20 cellular contexts compared by ENCODE assay signal in genomic region chr19:35859414-35859813, GRCh38. TPM values are rescaled to one million over a fixed set of nuclear protein-coding genes. Genes with fewer than 3 reads are reported as not detected.
DNase-seq lines count a peak whose midpoint lies in the region; ATAC-seq and TF ChIP-seq lines count a peak whose summit lies in the region.
"Had no signal": no experiment of that assay in that cellular context is flagged by ENCODE, and none has a peak within 500 bp of the region (broad histone marks: within the 10 kb centered on the region; RNA-seq: fewer than 3 reads in every experiment).

No MANE protein-coding gene starts in this region.

- no peak for ATAC-seq in HG03097 (IDR thresholded peaks at IDR 0.05; ENCODE audit: low FRiP score, unreplicated experiment)
- ATAC-seq: A549, K562 had no signal

- intact Hi-C loops in breast epithelium (cut with DNase I; ENCODE audit: low total_unique reads), result no loop called here
- intact Hi-C loops in ovary (cut with DNase I), result no loop called here

- TF ChIP-seq EP300 in ovary (IDR thresholded peaks at IDR 0.05), result no peak

- no peak overlapping the region for H2AFZ ChIP-seq in neural progenitor cell (replicated peaks)

- H3K4me1 ChIP-seq in neural progenitor cell, result peaks cover 29% of the 10 kb centered on the region
- no peaks in the 10 kb centered on the region for H3K4me1 ChIP-seq in breast epithelium
- no peaks in the 10 kb centered on the region for H3K4me1 ChIP-seq in ovary (ENCODE audit: insufficient read depth)

- H3K27me3 ChIP-seq in neural progenitor cell, result peaks cover 82% of the 10 kb centered on the region
- peaks cover 0 to 48% of the 10 kb centered on the region in 2 donors for H3K27me3 ChIP-seq in breast epithelium
- H3K27me3 ChIP-seq in ovary, result no peaks in the 10 kb centered on the region

- no peak for TF ChIP-seq CTCF in glutamatergic neuron (IDR thresholded peaks at IDR 0.05; ENCODE audit: partially characterized antibody, unreplicated experiment)
- TF ChIP-seq CTCF in neural progenitor cell (IDR thresholded peaks at IDR 0.05), result no peak
- TF ChIP-seq CTCF in progenitor cell of endocrine pancreas (IDR thresholded peaks at IDR 0.05; ENCODE audit: unreplicated experiment), result no peak
- TF ChIP-seq CTCF in breast epithelium (IDR thresholded peaks at IDR 0.05), result no peak
- TF ChIP-seq CTCF in ovary (IDR thresholded peaks at IDR 0.05), result no peak

- no peak overlapping the region for H3K4me2 ChIP-seq in neural progenitor cell
- H3K4me2 ChIP-seq: A549 had no signal

- H3K27me3 Mint-ChIP-seq in glutamatergic neuron (ENCODE audit: unreplicated experiment) (peaks cover 21% of the 10 kb centered on the region), neural progenitor cell (ENCODE audit: insufficient read depth, low read depth) (peaks cover 22% of the 10 kb centered on the region), progenitor cell of endocrine pancreas (peaks cover 18% of the 10 kb centered on the region)

- peak; percentile 15 for DNase-seq in NCI-H69 (lab: John Stamatoyannopoulos, UW)
- no peak for DNase-seq in glutamatergic neuron
- DNase-seq in neural progenitor cell (ENCODE audit: low spot score), result no peak
- DNase-seq in progenitor cell of endocrine pancreas (ENCODE audit: low spot score, unreplicated experiment), result no peak
- no peak for DNase-seq in SIG-M5 (lab: John Stamatoyannopoulos, UW)
- no peak for DNase-seq in breast epithelium (ENCODE audit: low spot score in 2 of 2)
- no peak for DNase-seq in ovary
- DNase-seq: AML-193; CD4-positive, alpha-beta memory T cell; DMS153; DMS79 treated with DMSO at 0.1 percent for 48 hours; GF-D8; IMR-90 had no signal

- no peak for TF ChIP-seq POLR2A in breast epithelium (IDR thresholded peaks at IDR 0.05)
- TF ChIP-seq POLR2A in ovary (IDR thresholded peaks at IDR 0.05), result no peak

- H3K4me1 Mint-ChIP-seq in glutamatergic neuron (ENCODE audit: low read depth, unreplicated experiment), result peaks cover 26% of the 10 kb centered on the region
- H3K4me1 Mint-ChIP-seq in neural progenitor cell, result peaks cover 63% of the 10 kb centered on the region
- peaks cover 46% of the 10 kb centered on the region for H3K4me1 Mint-ChIP-seq in progenitor cell of endocrine pancreas (ENCODE audit: low read depth)

- H3K4me3 ChIP-seq in neural progenitor cell (no peak overlapping the region), breast epithelium (no peak overlapping the region), ovary (no peak overlapping the region)
- H3K4me3 ChIP-seq: A549, HAP-1, K562 had no signal

- peak overlapping the region; percentile 32 for H3K4me3 Mint-ChIP-seq in glutamatergic neuron (ENCODE audit: unreplicated experiment)
- H3K4me3 Mint-ChIP-seq in neural progenitor cell, result peak overlapping the region; percentile 36
- H3K4me3 Mint-ChIP-seq in progenitor cell of endocrine pancreas (ENCODE audit: low read depth), result peak overlapping the region; percentile 71

- peaks cover 41% of the 10 kb centered on the region for H3F3A ChIP-seq in neural progenitor cell (ENCODE audit: low read depth)

- 75 to 86% (median 84%) methylated on average over 4 of the region's 4 CpGs for WGBS in ovary, 3 donors

- H3K9me3 ChIP-seq in neural progenitor cell (ENCODE audit: low read depth) (no peaks in the 10 kb centered on the region), breast epithelium (peaks cover 0 to 4% of the 10 kb centered on the region in 2 donors), ovary (no peaks in the 10 kb centered on the region)
- H3K9me3 ChIP-seq: A549, HAP-1 had no signal

- no peaks in the 10 kb centered on the region for H3K36me3 ChIP-seq in neural progenitor cell
- H3K36me3 ChIP-seq in breast epithelium, result no peaks in the 10 kb centered on the region
- no peaks in the 10 kb centered on the region for H3K36me3 ChIP-seq in ovary
- H3K36me3 ChIP-seq: HAP-1 had no signal

- no peak overlapping the region for H3K27ac ChIP-seq in neural progenitor cell
- H3K27ac ChIP-seq in breast epithelium, result no peak overlapping the region
- no peak overlapping the region for H3K27ac ChIP-seq in ovary
- H3K27ac ChIP-seq: A549, C4-2B had no signal

- H3K27ac Mint-ChIP-seq in glutamatergic neuron (ENCODE audit: unreplicated experiment) (no peak overlapping the region), neural progenitor cell (no peak overlapping the region), progenitor cell of endocrine pancreas (no peak overlapping the region)

- no peak overlapping the region for H3K9ac ChIP-seq in neural progenitor cell

- H3K36me3 Mint-ChIP-seq in glutamatergic neuron (ENCODE audit: unreplicated experiment) (no peaks in the 10 kb centered on the region), neural progenitor cell (peaks cover 7% of the 10 kb centered on the region), progenitor cell of endocrine pancreas (ENCODE audit: insufficient read depth) (peaks cover 14% of the 10 kb centered on the region)
- H3K36me3 Mint-ChIP-seq: CD4-positive, alpha-beta memory T cell had no signal

- H3K9me3 Mint-ChIP-seq in glutamatergic neuron (ENCODE audit: unreplicated experiment) (peaks cover 15% of the 10 kb centered on the region), neural progenitor cell (no peaks in the 10 kb centered on the region), progenitor cell of endocrine pancreas (ENCODE audit: low read depth) (no peaks in the 10 kb centered on the region)
- H3K9me3 Mint-ChIP-seq: CD4-positive, alpha-beta memory T cell had no signal

- H4K20me1 ChIP-seq in neural progenitor cell (ENCODE audit: low read depth), result peaks cover 8% of the 10 kb centered on the region

- no peaks in the 10 kb centered on the region for H3K79me2 ChIP-seq in neural progenitor cell (ENCODE audit: low read depth)

RNA-seq across cellular contexts. Expression of gene KIRREL2, which starts 2.7 kb away (rescaled TPM):
- total RNA-seq in glutamatergic neuron (ENCODE audit: unreplicated experiment) (47.1 TPM), neural progenitor cell (ENCODE audit: low replicate concordance) (2.4 and 5.5 TPM in 2 replicates), progenitor cell of endocrine pancreas (97.5 and 100.0 TPM in 2 replicates), breast epithelium (under 1 TPM in 2 of 3 donors, not detected in 1; 0.15 to 0.66 TPM), ovary (under 1 TPM in 2 of 7 donors, not detected in 5; 0.12 to 0.15 TPM)
- under 1 TPM; 0.02 to 0.05 TPM for polyA plus RNA-seq in ovary
- total RNA-seq: CD4-positive, alpha-beta memory T cell; IMR-90 had no signal
- polyA plus RNA-seq: BJ, IMR-90 had no signal

RNA-seq across cellular contexts. Expression of gene NPHS1, which starts 7.1 kb away (rescaled TPM):
- 4.7 TPM for total RNA-seq in glutamatergic neuron (ENCODE audit: unreplicated experiment)
- 0.40 and 0.62 TPM in 2 replicates for total RNA-seq in neural progenitor cell (ENCODE audit: low replicate concordance)
- total RNA-seq in progenitor cell of endocrine pancreas, result 15.7 and 17.5 TPM in 2 replicates
- total RNA-seq in breast epithelium, result under 1 TPM in 1 of 3 donors, not detected in 2; 0.15 TPM
- total RNA-seq in ovary, result 1 to 10 TPM in 1 of 7 donors, under 1 TPM in 1, not detected in 5; 0.12 to 1.0 TPM
- polyA plus RNA-seq in ovary, result under 1 TPM in 1 of 2 donors, not detected in 1; 0.01 TPM
- total RNA-seq: CD4-positive, alpha-beta memory T cell; H4; IMR-90 had no signal
- polyA plus RNA-seq: BJ; CD4-positive, alpha-beta memory T cell; IMR-90 had no signal

RNA-seq across cellular contexts. Expression of gene APLP1, which starts 9.0 kb away (rescaled TPM):
- total RNA-seq in glutamatergic neuron (ENCODE audit: unreplicated experiment), result 618 TPM
- total RNA-seq in neural progenitor cell (ENCODE audit: low replicate concordance), result 89.5 and 191 TPM in 2 replicates
- total RNA-seq in progenitor cell of endocrine pancreas, result 134 and 135 TPM in 2 replicates
- 1 to 10 TPM; 2.6 to 4.2 (median 3.3) TPM for total RNA-seq in breast epithelium
- total RNA-seq in ovary, result 10 to 100 TPM in 1 of 7 donors, 1 to 10 TPM in 3, under 1 TPM in 3; 0.55 to 10.1 (median 1.5) TPM
- 1 to 10 TPM; 1.6 to 3.0 TPM for polyA plus RNA-seq in ovary
- total RNA-seq: CD4-positive, alpha-beta memory T cell had no signal

RNA-seq across cellular contexts. Expression of gene NFKBID, which starts 40.9 kb away (rescaled TPM):
- 7.6 TPM for total RNA-seq in glutamatergic neuron (ENCODE audit: unreplicated experiment)
- total RNA-seq in neural progenitor cell (ENCODE audit: low replicate concordance), result 1.3 and 4.7 TPM in 2 replicates
- 11.4 and 13.9 TPM in 2 replicates for total RNA-seq in progenitor cell of endocrine pancreas
- total RNA-seq in breast epithelium, result 10 to 100 TPM in 1 of 3 donors, 1 to 10 TPM in 2; 4.3 to 15.2 (median 7.9) TPM
- 10 to 100 TPM; 10.4 to 23.7 (median 14.6) TPM for total RNA-seq in ovary
- 1 to 10 TPM; 4.8 to 5.0 TPM for polyA plus RNA-seq in ovary

RNA-seq across cellular contexts. Expression of gene HCST, which starts 42.9 kb away (rescaled TPM):
- total RNA-seq in glutamatergic neuron (ENCODE audit: unreplicated experiment), result not detected
- not detected in 2 replicates for total RNA-seq in neural progenitor cell (ENCODE audit: low replicate concordance)
- 1.6 TPM in 1 of 2 replicates, not detected in the other for total RNA-seq in progenitor cell of endocrine pancreas
- 1 to 10 TPM; 3.3 to 7.2 (median 3.5) TPM for total RNA-seq in breast epithelium
- total RNA-seq in ovary, result 1 to 10 TPM in 6 of 7 donors, under 1 TPM in 1; 0.92 to 6.3 (median 5.5) TPM
- polyA plus RNA-seq in ovary, result 1 to 10 TPM; 8.5 to 9.2 TPM
- total RNA-seq: H4, IMR-90 had no signal
